ENCODE assay signal across 8 cellular contexts in genomic region chr13:35470671-35471465, GRCh38. TPM values are rescaled to one million over a fixed set of nuclear protein-coding genes. Genes with fewer than 3 reads are reported as not detected.
A peak's percentile ranks its signal among the peaks of the same experiment; 100 is the strongest.
DNase-seq lines count a peak whose midpoint lies in the region; ATAC-seq and TF ChIP-seq lines count a peak whose summit lies in the region.

No MANE protein-coding gene starts in this region.

- peak overlapping the region; percentile 19 to 85 (median 82) for H3K27ac ChIP-seq in gastroesophageal sphincter

- H3K27me3 Mint-ChIP-seq in activated CD8-positive, alpha-beta T cell treated with anti-CD3 and anti-CD28 coated beads, Interleukin-2, amount 10 ng/mL, durations not matched to agents 7 days and 5 days (ENCODE audit: low read depth): peaks cover 53% of the 10 kb centered on the region
- H3K27me3 Mint-ChIP-seq in neural crest cell (ENCODE audit: low read depth): peaks cover 80% of the 10 kb centered on the region

- peak overlapping the region; percentile 28 to 54 for H3K4me3 ChIP-seq in gastroesophageal sphincter

- no peaks in the 10 kb centered on the region for H3K9me3 Mint-ChIP-seq in activated CD8-positive, alpha-beta T cell treated with anti-CD3 and anti-CD28 coated beads, Interleukin-2, amount 10 ng/mL, durations not matched to agents 7 days and 5 days (ENCODE audit: insufficient read depth)
- H3K9me3 Mint-ChIP-seq in neural crest cell: no peaks in the 10 kb centered on the region

- H3K4me3 Mint-ChIP-seq in activated CD8-positive, alpha-beta T cell treated with anti-CD3 and anti-CD28 coated beads, Interleukin-2, amount 10 ng/mL, durations not matched to agents 7 days and 5 days: peak overlapping the region; percentile 13
- peak overlapping the region; percentile 55 for H3K4me3 Mint-ChIP-seq in neural crest cell

- H3K27me3 ChIP-seq in gastroesophageal sphincter: no peaks in the 10 kb centered on the region

- peaks cover 12% of the 10 kb centered on the region for H3K36me3 Mint-ChIP-seq in activated CD8-positive, alpha-beta T cell treated with anti-CD3 and anti-CD28 coated beads, Interleukin-2, amount 10 ng/mL, durations not matched to agents 7 days and 5 days (ENCODE audit: low read depth)
- no peaks in the 10 kb centered on the region for H3K36me3 Mint-ChIP-seq in neural crest cell (ENCODE audit: low read depth)

- no peaks in the 10 kb centered on the region for H3K4me1 ChIP-seq in gastroesophageal sphincter

- peaks cover 0 to 6% of the 10 kb centered on the region in 2 donors for H3K36me3 ChIP-seq in gastroesophageal sphincter

- CTCF ChIA-PET in activated CD8-positive, alpha-beta T cell treated with anti-CD3 and anti-CD28 coated beads, Interleukin-2, amount 10 ng/mL, durations not matched to agents 7 days and 5 days (lab: Charles Lee): no interaction called here

- TF ChIP-seq POLR2A in gastroesophageal sphincter (IDR thresholded peaks at IDR 0.05): no peak

- peaks cover 26% of the 10 kb centered on the region for H3K4me1 Mint-ChIP-seq in activated CD8-positive, alpha-beta T cell treated with anti-CD3 and anti-CD28 coated beads, Interleukin-2, amount 10 ng/mL, durations not matched to agents 7 days and 5 days (ENCODE audit: low read depth)
- H3K4me1 Mint-ChIP-seq in neural crest cell: peaks cover 32% of the 10 kb centered on the region

- no peak for TF ChIP-seq CTCF in AG09319 (IDR thresholded peaks at IDR 0.05; ENCODE audit: low read depth, low read length)
- TF ChIP-seq CTCF in gastroesophageal sphincter (IDR thresholded peaks at IDR 0.05): peak in 1 of 4 experiments; percentile 27
- TF ChIP-seq CTCF in neural crest cell (conservative IDR thresholded peaks at IDR 0.05): no peak
- TF ChIP-seq CTCF in GM10266 (IDR thresholded peaks at IDR 0.05; ENCODE audit: control insufficient read depth, insufficient read depth, low read depth, missing control alignments): no peak

- H3K9me3 ChIP-seq in gastroesophageal sphincter: no peaks in the 10 kb centered on the region

- no peak overlapping the region for H3K27ac Mint-ChIP-seq in activated CD8-positive, alpha-beta T cell treated with anti-CD3 and anti-CD28 coated beads, Interleukin-2, amount 10 ng/mL, durations not matched to agents 7 days and 5 days
- H3K27ac Mint-ChIP-seq in neural crest cell (ENCODE audit: unreplicated experiment): no peak overlapping the region

- WGBS in gastroesophageal sphincter (ENCODE audit: low coverage in 1 of 2), 2 donors: 7 to 12% methylated on average over 18 to 26 of the region's 58 CpGs

- ATAC-seq in activated CD8-positive, alpha-beta T cell treated with anti-CD3 and anti-CD28 coated beads, Interleukin-2, amount 10 ng/mL, durations not matched to agents 7 days and 5 days: peak; percentile 48
- peak; percentile 81 for ATAC-seq in gastroesophageal sphincter
- ATAC-seq in HG02610 (IDR thresholded peaks at IDR 0.05; ENCODE audit: unreplicated experiment): no peak
- ATAC-seq in HG03457 (IDR thresholded peaks at IDR 0.05; ENCODE audit: unreplicated experiment): no peak

- POLR2A ChIA-PET in activated CD8-positive, alpha-beta T cell treated with anti-CD3 and anti-CD28 coated beads, Interleukin-2, amount 10 ng/mL, durations not matched to agents 7 days and 5 days (lab: Charles Lee): no interaction called here

- peak; percentile 51 for DNase-seq in AG09319 (ENCODE audit: extremely low read depth, low read depth)
- no peak for DNase-seq in activated CD8-positive, alpha-beta T cell treated with anti-CD3 and anti-CD28 coated beads, Interleukin-2, amount 10 ng/mL, durations not matched to agents 7 days and 5 days
- peak; percentile 47 for DNase-seq in neural crest cell (ENCODE audit: low read depth, low spot score)
- DNase-seq in NCI-H1105 treated with DMSO at 0.1 percent for 48 hours (lab: John Stamatoyannopoulos, UW): no peak
- DNase-seq in GM10266 (ENCODE audit: extremely low spot score): no peak

- TF ChIP-seq EP300 in gastroesophageal sphincter (IDR thresholded peaks at IDR 0.05): no peak

RNA-seq across cellular contexts. Expression of gene MAB21L1, which starts 5.6 kb away (rescaled TPM):
- not detected for total RNA-seq in activated CD8-positive, alpha-beta T cell treated with anti-CD3 and anti-CD28 coated beads, Interleukin-2, amount 10 ng/mL, durations not matched to agents 7 days and 5 days
- total RNA-seq in gastroesophageal sphincter: 1 to 10 TPM; 1.1 to 3.3 (median 2.2) TPM
- total RNA-seq in neural crest cell: 0.14 and 0.21 TPM in 2 replicates

Comparison
In these comparisons a context has a peak if more than half of its experiments do, and no peak if none do; other contexts are left out.
1. DNase-seq: peak in AG09319 (single experiment) and neural crest cell (single experiment); none in activated CD8-positive, alpha-beta T cell treated with anti-CD3 and anti-CD28 coated beads, Interleukin-2, amount 10 ng/mL, durations not matched to agents 7 days and 5 days (single experiment), NCI-H1105 treated with DMSO at 0.1 percent for 48 hours (single experiment) and GM10266 (single experiment).
2. ATAC-seq: peak in activated CD8-positive, alpha-beta T cell treated with anti-CD3 and anti-CD28 coated beads, Interleukin-2, amount 10 ng/mL, durations not matched to agents 7 days and 5 days (single experiment) and gastroesophageal sphincter (single experiment); none in HG02610 (single experiment) and HG03457 (single experiment).